25 cellular contexts compared by ENCODE assay signal in the genomic region with DNA sequence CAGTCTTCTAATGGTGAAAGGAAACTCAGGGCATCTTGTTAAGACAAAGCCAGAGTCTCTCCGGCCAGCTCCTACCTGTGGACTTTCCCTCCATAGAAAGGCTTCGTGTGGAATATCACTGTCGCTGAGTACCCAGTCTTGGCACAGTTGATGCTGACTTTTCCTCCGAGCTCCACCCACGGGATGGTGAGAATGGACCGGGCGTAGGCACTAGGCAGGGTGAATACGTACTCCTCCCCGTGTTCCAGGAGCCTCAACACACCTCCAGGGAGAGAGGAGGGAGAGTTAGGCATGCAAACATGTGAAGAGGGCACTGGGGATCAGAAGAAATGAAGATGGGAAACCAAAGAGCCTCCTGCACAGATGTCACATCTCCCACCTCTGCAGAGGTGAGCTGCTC.
"Had no signal": no experiment of that assay in that cellular context is flagged by ENCODE, and none has a peak within 500 bp of the region (broad histone marks: within the 10 kb centered on the region; RNA-seq: fewer than 3 reads in every experiment).

No MANE protein-coding gene starts in this region.

- H3K4me3 Mint-ChIP-seq: effector memory CD8-positive, alpha-beta T cell; memory B cell; naive thymus-derived CD4-positive, alpha-beta T cell; nephron; stimulated activated effector memory CD8-positive, alpha-beta T cell treated with anti-CD3 and anti-CD28 coated beads, Interleukin-12 subunit alpha, Interleukin-12 subunit beta, amount 100 ng/mL, for 72 hours; stimulated activated naive CD8-positive, alpha-beta T cell treated with anti-CD3 and anti-CD28 coated beads, Interleukin-15, Interleukin-2, amounts not matched to agents 100 ng/mL and 50 ng/mL, for 24 hours had no signal

- ATAC-seq: effector memory CD8-positive, alpha-beta T cell; stimulated activated effector memory CD8-positive, alpha-beta T cell treated with anti-CD3 and anti-CD28 coated beads, Interleukin-12 subunit alpha, Interleukin-12 subunit beta, amount 100 ng/mL, for 72 hours had no signal

- H3K9me3 Mint-ChIP-seq: effector memory CD8-positive, alpha-beta T cell; memory B cell; nephron; stimulated activated effector memory CD8-positive, alpha-beta T cell treated with anti-CD3 and anti-CD28 coated beads, Interleukin-12 subunit alpha, Interleukin-12 subunit beta, amount 100 ng/mL, for 72 hours; stimulated activated naive CD8-positive, alpha-beta T cell treated with anti-CD3 and anti-CD28 coated beads, Interleukin-15, Interleukin-2, amounts not matched to agents 100 ng/mL and 50 ng/mL, for 24 hours had no signal

- H3K4me1 Mint-ChIP-seq: memory B cell; stimulated activated effector memory CD8-positive, alpha-beta T cell treated with anti-CD3 and anti-CD28 coated beads, Interleukin-12 subunit alpha, Interleukin-12 subunit beta, amount 100 ng/mL, for 72 hours had no signal

- H3K36me3 Mint-ChIP-seq: stimulated activated effector memory CD8-positive, alpha-beta T cell treated with anti-CD3 and anti-CD28 coated beads, Interleukin-12 subunit alpha, Interleukin-12 subunit beta, amount 100 ng/mL, for 72 hours had no signal

- DNase-seq: effector memory CD8-positive, alpha-beta T cell; erythroblast; esophagus squamous epithelium; foreskin melanocyte; glutamatergic neuron; heart right ventricle; hypothalamus; naive thymus-derived CD4-positive, alpha-beta T cell; nucleus accumbens; stimulated activated CD4-positive, alpha-beta T cell treated with anti-CD3 and anti-CD28 coated beads, Interleukin-12 subunit alpha, Interleukin-12 subunit beta, amount 100 ng/mL, for 4 hours; stimulated activated CD4-positive, alpha-beta T cell treated with anti-CD3 and anti-CD28 coated beads, Interleukin-1b, Interleukin-23, amount 100 ng/mL, for 48 hours; stimulated activated CD4-positive, alpha-beta T cell treated with anti-CD3 and anti-CD28 coated beads, Interleukin-4, amount 100 ng/mL, for 24 hours; transverse colon; upper lobe of right lung; uterus had no signal

- H3K4me2 ChIP-seq: smooth muscle cell had no signal

- H3K4me3 ChIP-seq: coronary artery, esophagus squamous epithelium, heart right ventricle, lung, prostate gland, right atrium auricular region, smooth muscle cell, thoracic aorta, transverse colon, upper lobe of right lung, uterus had no signal

- H3K27me3 Mint-ChIP-seq: memory B cell; naive thymus-derived CD4-positive, alpha-beta T cell; stimulated activated naive CD8-positive, alpha-beta T cell treated with anti-CD3 and anti-CD28 coated beads, Interleukin-15, Interleukin-2, amounts not matched to agents 100 ng/mL and 50 ng/mL, for 24 hours had no signal

- H3K9me3 ChIP-seq: esophagus squamous epithelium, heart right ventricle, prostate gland, right atrium auricular region, thoracic aorta, transverse colon, upper lobe of right lung, uterus had no signal

- H3K27ac Mint-ChIP-seq: effector memory CD8-positive, alpha-beta T cell; stimulated activated effector memory CD8-positive, alpha-beta T cell treated with anti-CD3 and anti-CD28 coated beads, Interleukin-12 subunit alpha, Interleukin-12 subunit beta, amount 100 ng/mL, for 72 hours; stimulated activated naive CD8-positive, alpha-beta T cell treated with anti-CD3 and anti-CD28 coated beads, Interleukin-15, Interleukin-2, amounts not matched to agents 100 ng/mL and 50 ng/mL, for 24 hours had no signal

- H3K27me3 ChIP-seq: esophagus squamous epithelium, heart right ventricle, right atrium auricular region, transverse colon, upper lobe of right lung, uterus had no signal

- H3K4me1 ChIP-seq: esophagus squamous epithelium, prostate gland, right atrium auricular region had no signal

- H3K36me3 ChIP-seq: prostate gland, right atrium auricular region, transverse colon, upper lobe of right lung, uterus had no signal

- H3K27ac ChIP-seq: coronary artery, esophagus squamous epithelium, heart right ventricle, prostate gland, right atrium auricular region, thoracic aorta, transverse colon, upper lobe of right lung, uterus had no signal
